Comparison of ENCODE assay signal across 1 cellular context in the genomic region with DNA sequence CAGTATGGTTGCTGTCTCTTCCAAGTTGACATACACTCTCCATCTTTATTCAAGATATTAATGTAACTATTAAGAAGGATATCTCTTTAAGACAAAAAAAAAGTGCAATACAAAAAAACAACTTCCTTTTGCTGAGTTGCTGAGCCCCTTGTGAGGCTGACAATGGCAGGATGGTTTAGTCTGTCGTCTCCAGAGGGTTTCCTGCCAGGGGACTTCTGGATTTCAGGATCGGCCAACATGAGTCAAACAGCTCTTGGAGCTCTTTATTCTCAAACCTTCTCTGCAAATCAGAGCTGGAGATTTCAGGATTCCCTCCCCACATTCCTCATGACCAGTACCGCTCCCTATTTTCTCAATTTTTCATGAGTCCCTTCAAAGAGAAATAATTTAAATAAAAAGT.
TF ChIP-seq lines count a peak whose summit lies in the region.

No MANE protein-coding gene starts in this region.

TF ChIP-seq in IMR-90, 13 proteins besides CTCF, POLR2A, EP300 and RAD21:
- no peak for TF ChIP-seq MXI1 (IDR thresholded peaks at IDR 0.05; ENCODE audit: borderline replicate concordance, low read depth, low read length)
- TF ChIP-seq, protein P1, sequence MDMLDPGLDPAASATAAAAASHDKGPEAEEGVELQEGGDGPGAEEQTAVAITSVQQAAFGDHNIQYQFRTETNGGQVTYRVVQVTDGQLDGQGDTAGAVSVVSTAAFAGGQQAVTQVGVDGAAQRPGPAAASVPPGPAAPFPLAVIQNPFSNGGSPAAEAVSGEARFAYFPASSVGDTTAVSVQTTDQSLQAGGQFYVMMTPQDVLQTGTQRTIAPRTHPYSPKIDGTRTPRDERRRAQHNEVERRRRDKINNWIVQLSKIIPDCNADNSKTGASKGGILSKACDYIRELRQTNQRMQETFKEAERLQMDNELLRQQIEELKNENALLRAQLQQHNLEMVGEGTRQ (IDR thresholded peaks at IDR 0.05; ENCODE audit: low read depth, low read length) = no peak
- TF ChIP-seq SMC3 (IDR thresholded peaks at IDR 0.05; ENCODE audit: low read depth, low read length) = no peak
- no peak for TF ChIP-seq NFE2L2 (IDR thresholded peaks at IDR 0.05; ENCODE audit: low read depth, low read length)
- no peak for TF ChIP-seq CEBPB (IDR thresholded peaks at IDR 0.05; ENCODE audit: low read depth, low read length)
- TF ChIP-seq MAZ (IDR thresholded peaks at IDR 0.05; ENCODE audit: borderline replicate concordance, low read depth, low read length) = no peak
- TF ChIP-seq RCOR1 (IDR thresholded peaks at IDR 0.05; ENCODE audit: insufficient replicate concordance, low read length) = no peak
- no peak for TF ChIP-seq RFX5 (IDR thresholded peaks at IDR 0.05; ENCODE audit: low read depth, low read length)
- TF ChIP-seq CHD1 (IDR thresholded peaks at IDR 0.05; ENCODE audit: low read depth, low read length) = no peak
- TF ChIP-seq FOS (IDR thresholded peaks at IDR 0.05; ENCODE audit: low read depth, low read length) = no peak
- no peak for TF ChIP-seq BHLHE40 (IDR thresholded peaks at IDR 0.05; ENCODE audit: low read depth, low read length)
- TF ChIP-seq, protein P2, sequence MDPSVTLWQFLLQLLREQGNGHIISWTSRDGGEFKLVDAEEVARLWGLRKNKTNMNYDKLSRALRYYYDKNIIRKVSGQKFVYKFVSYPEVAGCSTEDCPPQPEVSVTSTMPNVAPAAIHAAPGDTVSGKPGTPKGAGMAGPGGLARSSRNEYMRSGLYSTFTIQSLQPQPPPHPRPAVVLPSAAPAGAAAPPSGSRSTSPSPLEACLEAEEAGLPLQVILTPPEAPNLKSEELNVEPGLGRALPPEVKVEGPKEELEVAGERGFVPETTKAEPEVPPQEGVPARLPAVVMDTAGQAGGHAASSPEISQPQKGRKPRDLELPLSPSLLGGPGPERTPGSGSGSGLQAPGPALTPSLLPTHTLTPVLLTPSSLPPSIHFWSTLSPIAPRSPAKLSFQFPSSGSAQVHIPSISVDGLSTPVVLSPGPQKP (IDR thresholded peaks at IDR 0.05; ENCODE audit: borderline replicate concordance, low read depth, low read length) = no peak
- no peak for TF ChIP-seq MAFK (IDR thresholded peaks at IDR 0.05; ENCODE audit: low read depth, low read length)
TF ChIP-seq in IMR-90: peak in this region for 0.
